In the genomic region with DNA sequence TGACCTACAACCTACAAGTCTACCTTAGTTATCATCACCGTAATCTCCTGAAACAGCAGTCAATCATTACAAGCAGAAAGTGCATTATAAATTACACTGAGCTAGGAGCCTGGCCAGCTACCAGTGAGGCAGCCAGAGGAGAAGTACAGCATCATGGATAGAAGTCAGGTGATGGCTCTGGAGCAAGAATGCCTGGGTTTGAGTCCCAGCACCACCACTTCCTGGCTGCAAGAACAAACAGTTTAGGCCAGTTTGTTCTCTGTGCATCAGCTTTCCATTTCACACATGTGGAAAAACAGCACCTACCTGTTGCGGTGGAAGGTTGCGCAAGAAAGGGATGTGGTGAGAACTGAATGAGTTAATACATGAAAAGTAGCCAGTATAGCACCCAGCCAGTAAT, we compare ENCODE assay signal across 22 cellular contexts. TPM values are rescaled to one million over a fixed set of nuclear protein-coding genes. Genes with fewer than 3 reads are reported as not detected.
DNase-seq lines count a peak whose midpoint lies in the region; ATAC-seq, FAIRE-seq and TF ChIP-seq lines count a peak whose summit lies in the region.
"Had no signal": no experiment of that assay in that cellular context is flagged by ENCODE, and none has a peak within 500 bp of the region (broad histone marks: within the 10 kb centered on the region; RNA-seq: fewer than 3 reads in every experiment).

No MANE protein-coding gene starts in this region.

- peaks cover 100% of the 10 kb centered on the region for H3K4me1 ChIP-seq in KMS-11 (ENCODE audit: low read depth, poor library complexity, severe bottlenecking)
- no peaks in the 10 kb centered on the region for H3K4me1 ChIP-seq in astrocyte (ENCODE audit: insufficient read depth, low read length)
- H3K4me1 ChIP-seq in testis: peaks cover 8% of the 10 kb centered on the region
- H3K4me1 ChIP-seq: neural progenitor cell had no signal

- no peak for DNase-seq in activated naive CD4-positive, alpha-beta T cell (lab: John Stamatoyannopoulos, UW)
- DNase-seq in astrocyte (ENCODE audit: low read depth) (no peak), foreskin melanocyte (no peak), DMS 273 treated with DMSO at 0.1 percent for 48 hours (lab: John Stamatoyannopoulos, UW) (no peak), testis (no peak)
- no peak for DNase-seq in stimulated activated naive B cell treated with anti-CD40 and anti-IgM and Interleukin-4, amounts not matched to agents 10 μg/mL and 1 μg/mL and 100 μg/mL, for 72 hours
- DNase-seq: activated CD8-positive, alpha-beta memory T cell treated with anti-CD3 and anti-CD28 coated beads for 24 hours; activated naive CD4-positive, alpha-beta T cell treated with anti-CD3 and anti-CD28 coated beads, Interleukin-2, amount 10 ng/mL, durations not matched to agents 7 days and 5 days; Caco-2; effector memory CD8-positive, alpha-beta T cell; GF-D8; NCI-H1092 treated with DMSO at 0.1 percent for 48 hours; NCI-H2171 treated with DMSO at 0.1 percent for 48 hours; right cardiac atrium; stimulated activated CD4-positive, alpha-beta T cell treated with anti-CD3 and anti-CD28 coated beads, Interleukin-2, amount 100 ng/mL, for 24 hours; T1000; tibial artery had no signal

- no peak for ATAC-seq in stimulated activated naive B cell treated with anti-CD40 and anti-IgM and Interleukin-4, amounts not matched to agents 10 μg/mL and 1 μg/mL and 100 μg/mL, for 72 hours (replicated peaks)
- ATAC-seq: effector memory CD8-positive, alpha-beta T cell; right cardiac atrium had no signal

- H3K4me1 Mint-ChIP-seq in activated naive CD4-positive, alpha-beta T cell treated with anti-CD3 and anti-CD28 coated beads, Interleukin-2, amount 50 U/mL, for 24 hours: peaks cover 12% of the 10 kb centered on the region
- H3K4me1 Mint-ChIP-seq in astrocyte (ENCODE audit: low read depth, unreplicated experiment): peaks cover 15% of the 10 kb centered on the region
- H3K4me1 Mint-ChIP-seq in stimulated activated naive B cell treated with anti-CD40 and anti-IgM and Interleukin-4, amounts not matched to agents 10 μg/mL and 1 μg/mL and 100 μg/mL, for 72 hours: peaks cover 21 to 28% of the 10 kb centered on the region in 2 donors

- H3K9ac ChIP-seq in KMS-11 (no peak overlapping the region), astrocyte (ENCODE audit: low read length) (no peak overlapping the region)
- H3K9ac ChIP-seq: neural progenitor cell had no signal

- intact Hi-C loops in testis (cut with DNase I; ENCODE audit: low total_unique reads): no loop called here

- no peaks in the 10 kb centered on the region for H3K9me3 Mint-ChIP-seq in activated naive CD4-positive, alpha-beta T cell treated with anti-CD3 and anti-CD28 coated beads, Interleukin-2, amount 50 U/mL, for 24 hours
- no peaks in the 10 kb centered on the region for H3K9me3 Mint-ChIP-seq in astrocyte (ENCODE audit: unreplicated experiment)
- no peaks in the 10 kb centered on the region for H3K9me3 Mint-ChIP-seq in stimulated activated naive B cell treated with anti-CD40 and anti-IgM and Interleukin-4, amounts not matched to agents 10 μg/mL and 1 μg/mL and 100 μg/mL, for 72 hours
- H3K9me3 Mint-ChIP-seq: activated naive CD4-positive, alpha-beta T cell treated with anti-CD3 and anti-CD28 coated beads, Interleukin-2, amount 10 ng/mL, durations not matched to agents 7 days and 5 days; effector memory CD8-positive, alpha-beta T cell; neural progenitor cell had no signal

- H3K4me3 Mint-ChIP-seq in activated naive CD4-positive, alpha-beta T cell treated with anti-CD3 and anti-CD28 coated beads, Interleukin-2, amount 50 U/mL, for 24 hours: no peak overlapping the region
- no peak overlapping the region for H3K4me3 Mint-ChIP-seq in astrocyte (ENCODE audit: unreplicated experiment)
- no peak overlapping the region for H3K4me3 Mint-ChIP-seq in stimulated activated naive B cell treated with anti-CD40 and anti-IgM and Interleukin-4, amounts not matched to agents 10 μg/mL and 1 μg/mL and 100 μg/mL, for 72 hours
- H3K4me3 Mint-ChIP-seq: activated naive CD4-positive, alpha-beta T cell treated with anti-CD3 and anti-CD28 coated beads, Interleukin-2, amount 10 ng/mL, durations not matched to agents 7 days and 5 days; effector memory CD8-positive, alpha-beta T cell; neural progenitor cell had no signal

- peaks cover 51% of the 10 kb centered on the region for H3K79me2 ChIP-seq in KMS-11 (ENCODE audit: insufficient read depth, low read depth)
- H3K79me2 ChIP-seq in astrocyte (ENCODE audit: insufficient read depth, low read length): no peaks in the 10 kb centered on the region

- H2AFZ ChIP-seq in KMS-11 (ENCODE audit: low read depth): no peak overlapping the region
- H2AFZ ChIP-seq in astrocyte (ENCODE audit: low read depth, low read length): no peak overlapping the region
- H2AFZ ChIP-seq: neural progenitor cell had no signal

- H3K4me2 ChIP-seq in KMS-11 (peak overlapping the region; percentile 90), astrocyte (ENCODE audit: low read length) (no peak overlapping the region)
- H3K4me2 ChIP-seq: neural progenitor cell had no signal

- H3K27me3 ChIP-seq in KMS-11 (ENCODE audit: insufficient read depth, low read depth): no peaks in the 10 kb centered on the region
- no peaks in the 10 kb centered on the region for H3K27me3 ChIP-seq in astrocyte (ENCODE audit: insufficient read depth, low read length)
- no peaks in the 10 kb centered on the region for H3K27me3 ChIP-seq in testis
- H3K27me3 ChIP-seq: neural progenitor cell, tibial artery had no signal

- peak overlapping the region; percentile 38 for H3K27ac Mint-ChIP-seq in activated naive CD4-positive, alpha-beta T cell treated with anti-CD3 and anti-CD28 coated beads, Interleukin-2, amount 50 U/mL, for 24 hours
- H3K27ac Mint-ChIP-seq in astrocyte (ENCODE audit: unreplicated experiment): peak overlapping the region; percentile 50
- H3K27ac Mint-ChIP-seq in stimulated activated naive B cell treated with anti-CD40 and anti-IgM and Interleukin-4, amounts not matched to agents 10 μg/mL and 1 μg/mL and 100 μg/mL, for 72 hours: peak overlapping the region; percentile 73
- H3K27ac Mint-ChIP-seq: activated naive CD4-positive, alpha-beta T cell treated with anti-CD3 and anti-CD28 coated beads, Interleukin-2, amount 10 ng/mL, durations not matched to agents 7 days and 5 days; effector memory CD8-positive, alpha-beta T cell; neural progenitor cell had no signal

- H3K27ac ChIP-seq in KMS-11 (peak overlapping the region; percentile 90), astrocyte (ENCODE audit: low read depth, low read length) (no peak overlapping the region), testis (no peak overlapping the region)
- H3K27ac ChIP-seq: neural progenitor cell, tibial artery had no signal

- TF ChIP-seq CTCF in KMS-11 (conservative IDR thresholded peaks at IDR 0.05; ENCODE audit: low read depth, low read length): no peak; the same call in 1 of the 2 replicates
- TF ChIP-seq CTCF in astrocyte (IDR thresholded peaks at IDR 0.05; ENCODE audit: insufficient read depth, low read depth, low read length): no peak
- TF ChIP-seq CTCF in testis (IDR thresholded peaks at IDR 0.05): no peak

- WGBS in testis, 2 donors: 70 to 98% methylated on average over 3 of the region's 3 CpGs

- H4K20me1 ChIP-seq in KMS-11 (ENCODE audit: insufficient read depth): no peaks in the 10 kb centered on the region
- H4K20me1 ChIP-seq in astrocyte (ENCODE audit: insufficient read depth, low read length): no peaks in the 10 kb centered on the region

- peaks cover 4% of the 10 kb centered on the region for H3K36me3 Mint-ChIP-seq in activated naive CD4-positive, alpha-beta T cell treated with anti-CD3 and anti-CD28 coated beads, Interleukin-2, amount 50 U/mL, for 24 hours
- H3K36me3 Mint-ChIP-seq in astrocyte (ENCODE audit: low read depth, unreplicated experiment): peaks cover 8% of the 10 kb centered on the region
- peaks cover 17 to 32% of the 10 kb centered on the region in 2 donors for H3K36me3 Mint-ChIP-seq in stimulated activated naive B cell treated with anti-CD40 and anti-IgM and Interleukin-4, amounts not matched to agents 10 μg/mL and 1 μg/mL and 100 μg/mL, for 72 hours

- H3K9me3 ChIP-seq in astrocyte (ENCODE audit: insufficient read depth, low read depth, low read length) (no peaks in the 10 kb centered on the region), testis (no peaks in the 10 kb centered on the region)
- H3K9me3 ChIP-seq: Caco-2, tibial artery had no signal

- peaks cover 36% of the 10 kb centered on the region for H3K36me3 ChIP-seq in KMS-11 (ENCODE audit: insufficient read depth)
- no peaks in the 10 kb centered on the region for H3K36me3 ChIP-seq in astrocyte (ENCODE audit: insufficient read depth, low read length)
- H3K36me3 ChIP-seq in testis (ENCODE audit: low read depth, missing control alignments): no peaks in the 10 kb centered on the region
- H3K36me3 ChIP-seq: neural progenitor cell had no signal

- H3K27me3 Mint-ChIP-seq in activated naive CD4-positive, alpha-beta T cell treated with anti-CD3 and anti-CD28 coated beads, Interleukin-2, amount 50 U/mL, for 24 hours: no peaks in the 10 kb centered on the region
- no peaks in the 10 kb centered on the region for H3K27me3 Mint-ChIP-seq in astrocyte (ENCODE audit: low read depth, unreplicated experiment)
- no peaks in the 10 kb centered on the region for H3K27me3 Mint-ChIP-seq in stimulated activated naive B cell treated with anti-CD40 and anti-IgM and Interleukin-4, amounts not matched to agents 10 μg/mL and 1 μg/mL and 100 μg/mL, for 72 hours
- H3K27me3 Mint-ChIP-seq: activated naive CD4-positive, alpha-beta T cell treated with anti-CD3 and anti-CD28 coated beads, Interleukin-2, amount 10 ng/mL, durations not matched to agents 7 days and 5 days; effector memory CD8-positive, alpha-beta T cell had no signal

- TF ChIP-seq POLR2A in testis (IDR thresholded peaks at IDR 0.05): no peak

- no peak for FAIRE-seq in astrocyte (lab: Jason Lieb, UNC)

- H3K4me3 ChIP-seq in KMS-11 (IDR thresholded peaks at IDR 0.05; ENCODE audit: insufficient read depth, low read depth, low read length) (no peak overlapping the region), astrocyte (ENCODE audit: insufficient read depth, low read depth, low read length) (no peak overlapping the region), testis (no peak overlapping the region)
- H3K4me3 ChIP-seq: lung, neural progenitor cell, tibial artery had no signal

RNA-seq across cellular contexts. Expression of gene CREG1, which starts 9.1 kb away (rescaled TPM):
- total RNA-seq in astrocyte: 34.6 and 36.0 TPM in 2 replicates
- 100 to 1,000 TPM; 181 to 215 TPM for total RNA-seq in testis
- 82.4 TPM for polyA plus RNA-seq in testis (ENCODE audit: insufficient read depth, low read depth, low replicate concordance)

RNA-seq across cellular contexts. Expression of gene CD247, which starts 26.1 kb away (rescaled TPM):
- not detected in 2 replicates for total RNA-seq in astrocyte
- 1 to 10 TPM in 1 of 2 donors, under 1 TPM in 1; 0.47 to 1.1 TPM for total RNA-seq in testis
- 2.5 TPM for polyA plus RNA-seq in testis (ENCODE audit: insufficient read depth, low read depth, low replicate concordance)
- total RNA-seq: Caco-2, fibroblast of villous mesenchyme had no signal
